8 cellular contexts compared by ENCODE assay signal in genomic region chr17:67245694-67246397, GRCh38. TPM values are rescaled to one million over a fixed set of nuclear protein-coding genes. Genes with fewer than 3 reads are reported as not detected.
DNase-seq lines count a peak whose midpoint lies in the region; ATAC-seq, FAIRE-seq and TF ChIP-seq lines count a peak whose summit lies in the region.

No MANE protein-coding gene starts in this region.

- CTCF ChIA-PET in activated naive CD4-positive, alpha-beta T cell treated with anti-CD3 and anti-CD28 coated beads for 36 hours (lab: Charles Lee) = no interaction called here

- FAIRE-seq in GM12891 (lab: Jason Lieb, UNC) (no peak), GM19239 (lab: Jason Lieb, UNC) (no peak)

- TF ChIP-seq POLR2A in GM12891 (IDR thresholded peaks at IDR 0.05; ENCODE audit: low read depth, low read length) = no peak
- TF ChIP-seq POLR2A in heart left ventricle (IDR thresholded peaks at IDR 0.05) = no peak
- TF ChIP-seq POLR2A in prostate gland (IDR thresholded peaks at IDR 0.05) = no peak

- H3K27me3 ChIP-seq in heart left ventricle = no peaks in the 10 kb centered on the region
- no peaks in the 10 kb centered on the region for H3K27me3 ChIP-seq in prostate gland (replicated peaks; ENCODE audit: insufficient read depth)

- H3K4me1 Mint-ChIP-seq in activated naive CD4-positive, alpha-beta T cell treated with anti-CD3 and anti-CD28 coated beads for 36 hours (ENCODE audit: low read depth) = peaks cover 30% of the 10 kb centered on the region

- TF ChIP-seq CTCF in heart left ventricle (IDR thresholded peaks at IDR 0.05) (peak in 1 of 12 donors; percentile 5), prostate gland (IDR thresholded peaks at IDR 0.05) (no peak)

- H3K4me3 Mint-ChIP-seq in activated naive CD4-positive, alpha-beta T cell treated with anti-CD3 and anti-CD28 coated beads for 36 hours = peak overlapping the region; percentile 84

- ATAC-seq in heart left ventricle = peak in 3 of 4 donors; percentile 26 to 48 (median 35)
- ATAC-seq in HG02981 (IDR thresholded peaks at IDR 0.05; ENCODE audit: unreplicated experiment) = no peak

- H3K9me3 Mint-ChIP-seq in activated naive CD4-positive, alpha-beta T cell treated with anti-CD3 and anti-CD28 coated beads for 36 hours = no peaks in the 10 kb centered on the region

- 1 to 8% (median 3%) methylated on average over 18 to 75 of the region's 75 CpGs for WGBS in heart left ventricle, 4 donors
- WGBS in prostate gland = under 1% methylated on average over 61 of the region's 75 CpGs

- H3K36me3 Mint-ChIP-seq in activated naive CD4-positive, alpha-beta T cell treated with anti-CD3 and anti-CD28 coated beads for 36 hours (ENCODE audit: low read depth) = peaks cover 7% of the 10 kb centered on the region

- peaks cover 5% of the 10 kb centered on the region for H3K27me3 Mint-ChIP-seq in activated naive CD4-positive, alpha-beta T cell treated with anti-CD3 and anti-CD28 coated beads for 36 hours (ENCODE audit: low read depth)

- DNase-seq in GM12891 (ENCODE audit: insufficient read length, low spot score) (peak; percentile 33), OCI-M1 (lab: John Stamatoyannopoulos, UW) (peak; percentile 43), heart left ventricle (peak in 4 of 5 donors; percentile 31 to 74 (median 32)), prostate gland (ENCODE audit: low spot score) (peak; percentile 4), GM19239 (ENCODE audit: insufficient read length, low spot score) (no peak), NCI-H2029 treated with DMSO at 0.1 percent for 48 hours (lab: John Stamatoyannopoulos, UW) (no peak)
- DNase-seq in activated naive CD4-positive, alpha-beta T cell treated with anti-CD3 and anti-CD28 coated beads for 36 hours = peak; percentile 60

- H3K4me3 ChIP-seq in heart left ventricle (peak overlapping the region; percentile 68 to 100 (median 96)), prostate gland (peak overlapping the region; percentile 90 to 97)

- H3K27ac ChIP-seq in heart left ventricle (peak overlapping the region in 11 of 12 donors; percentile 26 to 94 (median 88)), prostate gland (peak overlapping the region; percentile 84 to 85)

- no peak overlapping the region for H3K27ac Mint-ChIP-seq in activated naive CD4-positive, alpha-beta T cell treated with anti-CD3 and anti-CD28 coated beads for 36 hours

- intact Hi-C loops in activated naive CD4-positive, alpha-beta T cell treated with anti-CD3 and anti-CD28 coated beads for 36 hours (cut with micrococcal nuclease) = loop anchor here (5.0 to 10.0 kb wide), 2 partner anchors 121 to 579 kb away; partner anchors contain the start of genes BPTF and PSMD12
- intact Hi-C loops in heart left ventricle (cut with DNase I) = loop anchor here in 2 of 10 donors (5.0 to 10.0 kb wide), 3 partner anchors 41 to 119 kb away; partner anchors contain the start of gene PSMD12 (in 1 of the 2)
- intact Hi-C loops in prostate gland (cut with DNase I) = no loop called here

- peaks cover 0 to 12% (median 0%) of the 10 kb centered on the region in 9 donors for H3K36me3 ChIP-seq in heart left ventricle
- no peaks in the 10 kb centered on the region for H3K36me3 ChIP-seq in prostate gland

- peaks cover 11 to 48% (median 33%) of the 10 kb centered on the region in 12 donors for H3K4me1 ChIP-seq in heart left ventricle
- H3K4me1 ChIP-seq in prostate gland (replicated peaks) = no peaks in the 10 kb centered on the region

- H3K9me3 ChIP-seq in heart left ventricle (no peaks in the 10 kb centered on the region), prostate gland (no peaks in the 10 kb centered on the region)

TF ChIP-seq in GM12891, 5 proteins besides CTCF, POLR2A, EP300 and RAD21:
- no peak for TF ChIP-seq TAF1 (IDR thresholded peaks at IDR 0.05; ENCODE audit: low read depth, low read length)
- no peak for TF ChIP-seq POLR2AphosphoS5 (IDR thresholded peaks at IDR 0.05; ENCODE audit: low read depth, low read length)
- TF ChIP-seq POU2F2 (IDR thresholded peaks at IDR 0.05; ENCODE audit: low read depth, low read length) = no peak
- no peak for TF ChIP-seq SPI1 (IDR thresholded peaks at IDR 0.05; ENCODE audit: low read depth, low read length)

RNA-seq across cellular contexts. Expression of gene HELZ, which starts 0.8 kb away (rescaled TPM):
- 3.8 TPM for polyA plus RNA-seq in GM12891 (2012; ENCODE audit: low read depth, missing spikeins)
- 10 to 100 TPM; 34.7 to 39.5 TPM for total RNA-seq in activated naive CD4-positive, alpha-beta T cell treated with anti-CD3 and anti-CD28 coated beads for 36 hours
- 10 to 100 TPM; 26.3 to 48.4 (median 32.5) TPM for total RNA-seq in heart left ventricle
- 1 to 10 TPM; 5.1 to 7.0 TPM for polyA plus RNA-seq in heart left ventricle
- 10 to 100 TPM; 38.7 to 99.4 TPM for total RNA-seq in prostate gland

Comparison
In these comparisons a context has a peak if more than half of its experiments do, and no peak if none do; other contexts are left out.
1. DNase-seq: peak in GM12891 (single experiment), OCI-M1 (single experiment), activated naive CD4-positive, alpha-beta T cell treated with anti-CD3 and anti-CD28 coated beads for 36 hours (single experiment), heart left ventricle (4 of 5) and prostate gland (single experiment); none in GM19239 (single experiment) and NCI-H2029 treated with DMSO at 0.1 percent for 48 hours (single experiment).